In the genomic region with DNA sequence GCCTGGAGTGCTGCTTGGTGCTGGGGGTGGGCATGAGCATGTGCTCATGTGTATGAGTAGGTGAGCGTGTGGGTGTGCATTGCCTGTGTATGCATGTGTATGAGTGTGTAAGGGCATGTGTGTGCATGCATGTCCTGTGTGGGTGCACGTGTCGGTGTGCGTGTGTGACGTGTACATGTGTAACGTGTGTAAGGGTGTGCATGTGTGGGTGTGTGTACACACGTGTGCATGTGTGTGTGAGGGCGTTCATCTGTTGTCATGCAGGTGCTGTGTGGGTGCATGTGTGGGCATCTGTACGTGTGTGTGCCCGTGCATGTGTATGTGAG, we compare ENCODE assay signal across 2 cellular contexts.
TF ChIP-seq lines count a peak whose summit lies in the region.

No MANE protein-coding gene starts in this region.

TF ChIP-seq in GM23338, 12 proteins besides CTCF, POLR2A, EP300 and RAD21 (continued from another document):
- TF ChIP-seq EZH2phosphoT487 (IDR thresholded peaks at IDR 0.05; ENCODE audit: unreplicated experiment): no peak

TF ChIP-seq in WTC11, 78 proteins besides CTCF, POLR2A, EP300 and RAD21 (continued from another document):
- TF ChIP-seq, protein P1, sequence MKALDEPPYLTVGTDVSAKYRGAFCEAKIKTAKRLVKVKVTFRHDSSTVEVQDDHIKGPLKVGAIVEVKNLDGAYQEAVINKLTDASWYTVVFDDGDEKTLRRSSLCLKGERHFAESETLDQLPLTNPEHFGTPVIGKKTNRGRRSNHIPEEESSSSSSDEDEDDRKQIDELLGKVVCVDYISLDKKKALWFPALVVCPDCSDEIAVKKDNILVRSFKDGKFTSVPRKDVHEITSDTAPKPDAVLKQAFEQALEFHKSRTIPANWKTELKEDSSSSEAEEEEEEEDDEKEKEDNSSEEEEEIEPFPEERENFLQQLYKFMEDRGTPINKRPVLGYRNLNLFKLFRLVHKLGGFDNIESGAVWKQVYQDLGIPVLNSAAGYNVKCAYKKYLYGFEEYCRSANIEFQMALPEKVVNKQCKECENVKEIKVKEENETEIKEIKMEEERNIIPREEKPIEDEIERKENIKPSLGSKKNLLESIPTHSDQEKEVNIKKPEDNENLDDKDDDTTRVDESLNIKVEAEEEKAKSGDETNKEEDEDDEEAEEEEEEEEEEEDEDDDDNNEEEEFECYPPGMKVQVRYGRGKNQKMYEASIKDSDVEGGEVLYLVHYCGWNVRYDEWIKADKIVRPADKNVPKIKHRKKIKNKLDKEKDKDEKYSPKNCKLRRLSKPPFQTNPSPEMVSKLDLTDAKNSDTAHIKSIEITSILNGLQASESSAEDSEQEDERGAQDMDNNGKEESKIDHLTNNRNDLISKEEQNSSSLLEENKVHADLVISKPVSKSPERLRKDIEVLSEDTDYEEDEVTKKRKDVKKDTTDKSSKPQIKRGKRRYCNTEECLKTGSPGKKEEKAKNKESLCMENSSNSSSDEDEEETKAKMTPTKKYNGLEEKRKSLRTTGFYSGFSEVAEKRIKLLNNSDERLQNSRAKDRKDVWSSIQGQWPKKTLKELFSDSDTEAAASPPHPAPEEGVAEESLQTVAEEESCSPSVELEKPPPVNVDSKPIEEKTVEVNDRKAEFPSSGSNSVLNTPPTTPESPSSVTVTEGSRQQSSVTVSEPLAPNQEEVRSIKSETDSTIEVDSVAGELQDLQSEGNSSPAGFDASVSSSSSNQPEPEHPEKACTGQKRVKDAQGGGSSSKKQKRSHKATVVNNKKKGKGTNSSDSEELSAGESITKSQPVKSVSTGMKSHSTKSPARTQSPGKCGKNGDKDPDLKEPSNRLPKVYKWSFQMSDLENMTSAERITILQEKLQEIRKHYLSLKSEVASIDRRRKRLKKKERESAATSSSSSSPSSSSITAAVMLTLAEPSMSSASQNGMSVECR (CRISPR knock-in tag; IDR thresholded peaks at IDR 0.05; ENCODE audit: borderline replicate concordance): no peak
- TF ChIP-seq, protein P2, sequence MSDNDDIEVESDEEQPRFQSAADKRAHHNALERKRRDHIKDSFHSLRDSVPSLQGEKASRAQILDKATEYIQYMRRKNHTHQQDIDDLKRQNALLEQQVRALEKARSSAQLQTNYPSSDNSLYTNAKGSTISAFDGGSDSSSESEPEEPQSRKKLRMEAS (CRISPR knock-in tag; IDR thresholded peaks at IDR 0.05): no peak
- TF ChIP-seq, protein P3, sequence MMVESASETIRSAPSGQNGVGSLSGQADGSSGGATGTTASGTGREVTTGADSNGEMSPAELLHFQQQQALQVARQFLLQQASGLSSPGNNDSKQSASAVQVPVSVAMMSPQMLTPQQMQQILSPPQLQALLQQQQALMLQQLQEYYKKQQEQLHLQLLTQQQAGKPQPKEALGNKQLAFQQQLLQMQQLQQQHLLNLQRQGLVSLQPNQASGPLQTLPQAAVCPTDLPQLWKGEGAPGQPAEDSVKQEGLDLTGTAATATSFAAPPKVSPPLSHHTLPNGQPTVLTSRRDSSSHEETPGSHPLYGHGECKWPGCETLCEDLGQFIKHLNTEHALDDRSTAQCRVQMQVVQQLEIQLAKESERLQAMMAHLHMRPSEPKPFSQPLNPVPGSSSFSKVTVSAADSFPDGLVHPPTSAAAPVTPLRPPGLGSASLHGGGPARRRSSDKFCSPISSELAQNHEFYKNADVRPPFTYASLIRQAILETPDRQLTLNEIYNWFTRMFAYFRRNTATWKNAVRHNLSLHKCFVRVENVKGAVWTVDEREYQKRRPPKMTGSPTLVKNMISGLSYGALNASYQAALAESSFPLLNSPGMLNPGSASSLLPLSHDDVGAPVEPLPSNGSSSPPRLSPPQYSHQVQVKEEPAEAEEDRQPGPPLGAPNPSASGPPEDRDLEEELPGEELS (CRISPR knock-in tag; IDR thresholded peaks at IDR 0.05): no peak
- TF ChIP-seq, protein P4, sequence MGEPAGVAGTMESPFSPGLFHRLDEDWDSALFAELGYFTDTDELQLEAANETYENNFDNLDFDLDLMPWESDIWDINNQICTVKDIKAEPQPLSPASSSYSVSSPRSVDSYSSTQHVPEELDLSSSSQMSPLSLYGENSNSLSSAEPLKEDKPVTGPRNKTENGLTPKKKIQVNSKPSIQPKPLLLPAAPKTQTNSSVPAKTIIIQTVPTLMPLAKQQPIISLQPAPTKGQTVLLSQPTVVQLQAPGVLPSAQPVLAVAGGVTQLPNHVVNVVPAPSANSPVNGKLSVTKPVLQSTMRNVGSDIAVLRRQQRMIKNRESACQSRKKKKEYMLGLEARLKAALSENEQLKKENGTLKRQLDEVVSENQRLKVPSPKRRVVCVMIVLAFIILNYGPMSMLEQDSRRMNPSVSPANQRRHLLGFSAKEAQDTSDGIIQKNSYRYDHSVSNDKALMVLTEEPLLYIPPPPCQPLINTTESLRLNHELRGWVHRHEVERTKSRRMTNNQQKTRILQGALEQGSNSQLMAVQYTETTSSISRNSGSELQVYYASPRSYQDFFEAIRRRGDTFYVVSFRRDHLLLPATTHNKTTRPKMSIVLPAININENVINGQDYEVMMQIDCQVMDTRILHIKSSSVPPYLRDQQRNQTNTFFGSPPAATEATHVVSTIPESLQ (CRISPR knock-in tag; IDR thresholded peaks at IDR 0.05): no peak
- no peak for TF ChIP-seq IRF2 (CRISPR knock-in tag; IDR thresholded peaks at IDR 0.05; ENCODE audit: borderline replicate concordance, low read depth)
- TF ChIP-seq RELA (CRISPR knock-in tag; IDR thresholded peaks at IDR 0.05; ENCODE audit: borderline replicate concordance): no peak
- TF ChIP-seq, protein P5, sequence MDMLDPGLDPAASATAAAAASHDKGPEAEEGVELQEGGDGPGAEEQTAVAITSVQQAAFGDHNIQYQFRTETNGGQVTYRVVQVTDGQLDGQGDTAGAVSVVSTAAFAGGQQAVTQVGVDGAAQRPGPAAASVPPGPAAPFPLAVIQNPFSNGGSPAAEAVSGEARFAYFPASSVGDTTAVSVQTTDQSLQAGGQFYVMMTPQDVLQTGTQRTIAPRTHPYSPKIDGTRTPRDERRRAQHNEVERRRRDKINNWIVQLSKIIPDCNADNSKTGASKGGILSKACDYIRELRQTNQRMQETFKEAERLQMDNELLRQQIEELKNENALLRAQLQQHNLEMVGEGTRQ (CRISPR knock-in tag; IDR thresholded peaks at IDR 0.05): no peak
- TF ChIP-seq FOXJ3 (CRISPR knock-in tag; IDR thresholded peaks at IDR 0.05; ENCODE audit: borderline replicate concordance): no peak
TF ChIP-seq in WTC11: peak in this region for 0.
